ENCODE assay signal across 8 cellular contexts in the genomic region with DNA sequence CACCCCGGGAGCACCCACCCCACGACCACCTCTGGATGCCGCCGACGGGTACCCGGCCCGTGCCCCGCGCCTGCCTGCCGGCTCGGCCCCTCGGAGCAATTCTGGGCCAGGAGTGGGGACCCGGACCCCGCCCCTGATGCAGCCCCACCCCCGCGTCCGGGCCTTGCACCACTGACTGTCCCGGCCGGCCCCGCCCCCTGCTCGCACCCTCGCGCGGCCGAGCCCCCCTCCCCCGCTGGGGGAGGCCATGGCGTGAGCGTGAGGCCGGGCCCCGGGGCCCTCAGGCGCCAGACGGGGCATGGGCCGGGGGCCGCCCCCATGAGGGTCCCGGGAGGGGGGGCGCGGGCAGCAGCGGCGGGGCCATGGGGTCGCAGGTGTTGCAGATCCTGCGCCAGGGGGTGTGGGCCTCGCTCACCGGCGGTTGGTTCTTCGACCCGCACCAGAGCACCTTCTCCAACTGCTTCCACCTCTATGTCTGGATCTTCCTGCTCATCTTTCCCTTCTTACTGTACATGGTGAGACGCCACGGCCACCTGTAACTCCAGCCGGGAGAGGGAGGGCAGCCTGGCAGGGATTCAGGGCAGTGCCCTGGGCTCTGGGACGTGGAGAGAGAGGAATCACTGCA. TPM values are rescaled to one million over a fixed set of nuclear protein-coding genes. Genes with fewer than 3 reads are reported as not detected.
DNase-seq lines count a peak whose midpoint lies in the region; ATAC-seq lines count a peak whose summit lies in the region.

No MANE protein-coding gene starts in this region.

- H3K36me3 ChIP-seq in BLaER1, result peaks cover 47% of the 10 kb centered on the region
- peaks cover 36 to 41% (median 36%) of the 10 kb centered on the region in 3 donors for H3K36me3 ChIP-seq in skeletal muscle tissue (ENCODE audit: control insufficient read depth in 3 of 3, insufficient read depth in 3 of 3, low read length in 3 of 3)

- H3K4me3 Mint-ChIP-seq in activated naive CD4-positive, alpha-beta T cell treated with anti-CD3 and anti-CD28 coated beads, Interleukin-2, amount 50 U/mL, for 24 hours, result peak overlapping the region; percentile 95

- no peaks in the 10 kb centered on the region for H3K9me3 ChIP-seq in BLaER1
- no peaks in the 10 kb centered on the region for H3K9me3 ChIP-seq in skeletal muscle tissue (ENCODE audit: control insufficient read depth in 3 of 3, low read length in 3 of 3)

- peak overlapping the region; percentile 88 for H3K4me3 ChIP-seq in BLaER1
- H3K4me3 ChIP-seq in skeletal muscle tissue (ENCODE audit: low read length in 3 of 3), result peak overlapping the region; percentile 68 to 80 (median 79)

- H4K20me1 ChIP-seq in BLaER1, result peaks cover 78% of the 10 kb centered on the region

- H3K4me1 Mint-ChIP-seq in activated naive CD4-positive, alpha-beta T cell treated with anti-CD3 and anti-CD28 coated beads, Interleukin-2, amount 50 U/mL, for 24 hours, result peaks cover 36% of the 10 kb centered on the region

- DNase-seq in HuH-7 (ENCODE audit: low spot score) (peak; percentile 61), left ventricle myocardium superior (peak; percentile 77), retina (no peak), HPDE6-E6E7 (ENCODE audit: extremely low spot score) (no peak)

- ATAC-seq in GM19324 (IDR thresholded peaks at IDR 0.05; ENCODE audit: low FRiP score, unreplicated experiment) (peak; percentile 11), left ventricle myocardium superior (peak; percentile 0)

- H3K4me1 ChIP-seq in BLaER1 (peaks cover 56% of the 10 kb centered on the region), skeletal muscle tissue (ENCODE audit: control insufficient read depth in 3 of 3, insufficient read depth in 3 of 3, low read length in 3 of 3) (peaks cover 36 to 40% (median 39%) of the 10 kb centered on the region in 3 donors)

- no peaks in the 10 kb centered on the region for H3K27me3 Mint-ChIP-seq in activated naive CD4-positive, alpha-beta T cell treated with anti-CD3 and anti-CD28 coated beads, Interleukin-2, amount 50 U/mL, for 24 hours

- peaks cover 6% of the 10 kb centered on the region for H3K36me3 Mint-ChIP-seq in activated naive CD4-positive, alpha-beta T cell treated with anti-CD3 and anti-CD28 coated beads, Interleukin-2, amount 50 U/mL, for 24 hours

- H3K9me3 Mint-ChIP-seq in activated naive CD4-positive, alpha-beta T cell treated with anti-CD3 and anti-CD28 coated beads, Interleukin-2, amount 50 U/mL, for 24 hours, result no peaks in the 10 kb centered on the region

- H3K27me3 ChIP-seq in BLaER1 (no peaks in the 10 kb centered on the region), skeletal muscle tissue (ENCODE audit: control insufficient read depth in 3 of 3, insufficient read depth in 3 of 3, low read length in 3 of 3) (no peaks in the 10 kb centered on the region)

- H3K9ac ChIP-seq in BLaER1, result peak overlapping the region; percentile 89
- peak overlapping the region; percentile 73 to 87 (median 80) for H3K9ac ChIP-seq in skeletal muscle tissue (ENCODE audit: low read depth in 1 of 3, low read length in 3 of 3)

- H3K27ac Mint-ChIP-seq in activated naive CD4-positive, alpha-beta T cell treated with anti-CD3 and anti-CD28 coated beads, Interleukin-2, amount 50 U/mL, for 24 hours, result peak overlapping the region; percentile 88

- peak overlapping the region; percentile 88 for H3K27ac ChIP-seq in BLaER1
- peak overlapping the region; percentile 92 for H3K27ac ChIP-seq in skeletal muscle tissue (ENCODE audit: low read depth, low read length)

- intact Hi-C loops in left ventricle myocardium superior (cut with micrococcal nuclease), result no loop called here

- H3K4me2 ChIP-seq in BLaER1, result peak overlapping the region; percentile 99

RNA-seq across cellular contexts. Expression of gene PCNX3, which starts 0.5 kb away (rescaled TPM):
- total RNA-seq in left ventricle myocardium superior (11.8 TPM), skeletal muscle tissue (4.7 TPM)

RNA-seq across cellular contexts. Expression of gene MAP3K11, which starts 2.0 kb away (rescaled TPM):
- total RNA-seq in left ventricle myocardium superior, result 39.0 TPM
- total RNA-seq in skeletal muscle tissue, result 23.0 TPM

RNA-seq across cellular contexts. Expression of gene KCNK7, which starts 20.5 kb away (rescaled TPM):
- total RNA-seq in left ventricle myocardium superior (0.94 TPM), skeletal muscle tissue (not detected)

RNA-seq across cellular contexts. Expression of gene SIPA1, which starts 21.8 kb away (rescaled TPM):
- total RNA-seq in left ventricle myocardium superior (32.0 TPM), skeletal muscle tissue (15.7 TPM)

RNA-seq across cellular contexts. Expression of gene EHBP1L1, which starts 40.2 kb away (rescaled TPM):
- total RNA-seq in left ventricle myocardium superior (57.3 TPM), skeletal muscle tissue (157 TPM)

Comparison
In these comparisons a context has a peak if more than half of its experiments do, and no peak if none do; other contexts are left out.
1. DNase-seq: peak in HuH-7 (single experiment) and left ventricle myocardium superior (single experiment); none in retina (single experiment) and HPDE6-E6E7 (single experiment).